In the genomic region with DNA sequence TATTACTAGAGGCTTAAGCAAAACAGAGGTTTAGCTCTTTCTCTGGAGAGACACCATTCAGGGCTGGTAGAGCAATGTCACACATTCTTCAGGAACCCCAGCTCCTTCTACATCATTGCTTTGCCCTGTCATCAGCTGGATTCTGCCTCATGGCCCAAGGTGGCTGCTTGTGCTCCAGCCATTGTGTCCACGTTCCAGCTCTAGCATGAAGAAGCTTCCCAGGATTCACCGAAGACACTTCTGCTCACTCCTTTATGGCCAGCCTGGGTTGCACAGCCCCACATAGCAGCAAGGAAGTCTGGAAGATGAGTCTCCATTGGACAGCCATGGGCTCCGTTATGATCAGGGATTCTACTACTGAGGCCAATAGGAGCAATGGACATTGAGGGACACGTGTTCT, we compare ENCODE assay signal across 2 cellular contexts.
TF ChIP-seq lines count a peak whose summit lies in the region.

No MANE protein-coding gene starts in this region.

TF ChIP-seq in HEK293, 187 proteins besides CTCF, POLR2A, EP300 and RAD21:
- TF ChIP-seq ZFP69B (tag by site-specific recombination; IDR thresholded peaks at IDR 0.05) (no peak), ZNF23 (tag by site-specific recombination; IDR thresholded peaks at IDR 0.05; ENCODE audit: borderline replicate concordance) (no peak), GFI1B (tag by site-specific recombination; IDR thresholded peaks at IDR 0.05) (no peak), SETDB1 (IDR thresholded peaks at IDR 0.05; ENCODE audit: insufficient read length, low read length) (peak; percentile 59), KLF8 (tag by site-specific recombination; IDR thresholded peaks at IDR 0.05) (peak; percentile 53; the same call in 1 of the 2 replicates), SP7 (tag by site-specific recombination; IDR thresholded peaks at IDR 0.05) (0 out of 2 replicates have a peak, but pooled peaks have one; percentile 18), TRIM28 (IDR thresholded peaks at IDR 0.05; ENCODE audit: borderline replicate concordance, low read length) (0 out of 2 replicates have a peak, but pooled peaks have one; percentile 22)
- TF ChIP-seq, protein P1, sequence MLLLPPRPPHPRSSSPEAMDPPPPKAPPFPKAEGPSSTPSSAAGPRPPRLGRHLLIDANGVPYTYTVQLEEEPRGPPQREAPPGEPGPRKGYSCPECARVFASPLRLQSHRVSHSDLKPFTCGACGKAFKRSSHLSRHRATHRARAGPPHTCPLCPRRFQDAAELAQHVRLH (tag by site-specific recombination; IDR thresholded peaks at IDR 0.05): peak; percentile 90
- TF ChIP-seq, protein P2, sequence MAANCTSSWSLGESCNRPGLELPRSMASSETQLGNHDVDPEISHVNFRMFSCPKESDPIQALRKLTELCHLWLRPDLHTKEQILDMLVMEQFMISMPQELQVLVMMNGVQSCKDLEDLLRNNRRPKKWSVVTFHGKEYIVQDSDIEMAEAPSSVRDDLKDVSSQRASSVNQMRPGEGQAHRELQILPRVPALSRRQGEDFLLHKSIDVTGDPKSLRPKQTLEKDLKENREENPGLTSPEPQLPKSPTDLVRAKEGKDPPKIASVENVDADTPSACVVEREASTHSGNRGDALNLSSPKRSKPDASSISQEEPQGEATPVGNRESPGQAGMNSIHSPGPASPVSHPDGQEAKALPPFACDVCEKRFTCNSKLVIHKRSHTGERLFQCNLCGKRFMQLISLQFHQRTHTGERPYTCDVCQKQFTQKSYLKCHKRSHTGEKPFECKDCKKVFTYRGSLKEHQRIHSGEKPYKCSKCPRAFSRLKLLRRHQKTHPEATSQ (tag by site-specific recombination; IDR thresholded peaks at IDR 0.05): 0 out of 2 replicates have a peak, but pooled peaks have one; percentile 50
- TF ChIP-seq, protein P3, sequence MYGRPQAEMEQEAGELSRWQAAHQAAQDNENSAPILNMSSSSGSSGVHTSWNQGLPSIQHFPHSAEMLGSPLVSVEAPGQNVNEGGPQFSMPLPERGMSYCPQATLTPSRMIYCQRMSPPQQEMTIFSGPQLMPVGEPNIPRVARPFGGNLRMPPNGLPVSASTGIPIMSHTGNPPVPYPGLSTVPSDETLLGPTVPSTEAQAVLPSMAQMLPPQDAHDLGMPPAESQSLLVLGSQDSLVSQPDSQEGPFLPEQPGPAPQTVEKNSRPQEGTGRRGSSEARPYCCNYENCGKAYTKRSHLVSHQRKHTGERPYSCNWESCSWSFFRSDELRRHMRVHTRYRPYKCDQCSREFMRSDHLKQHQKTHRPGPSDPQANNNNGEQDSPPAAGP (tag by site-specific recombination; IDR thresholded peaks at IDR 0.05): 0 out of 2 replicates have a peak, but pooled peaks have one; percentile 32
- TF ChIP-seq, protein P4, sequence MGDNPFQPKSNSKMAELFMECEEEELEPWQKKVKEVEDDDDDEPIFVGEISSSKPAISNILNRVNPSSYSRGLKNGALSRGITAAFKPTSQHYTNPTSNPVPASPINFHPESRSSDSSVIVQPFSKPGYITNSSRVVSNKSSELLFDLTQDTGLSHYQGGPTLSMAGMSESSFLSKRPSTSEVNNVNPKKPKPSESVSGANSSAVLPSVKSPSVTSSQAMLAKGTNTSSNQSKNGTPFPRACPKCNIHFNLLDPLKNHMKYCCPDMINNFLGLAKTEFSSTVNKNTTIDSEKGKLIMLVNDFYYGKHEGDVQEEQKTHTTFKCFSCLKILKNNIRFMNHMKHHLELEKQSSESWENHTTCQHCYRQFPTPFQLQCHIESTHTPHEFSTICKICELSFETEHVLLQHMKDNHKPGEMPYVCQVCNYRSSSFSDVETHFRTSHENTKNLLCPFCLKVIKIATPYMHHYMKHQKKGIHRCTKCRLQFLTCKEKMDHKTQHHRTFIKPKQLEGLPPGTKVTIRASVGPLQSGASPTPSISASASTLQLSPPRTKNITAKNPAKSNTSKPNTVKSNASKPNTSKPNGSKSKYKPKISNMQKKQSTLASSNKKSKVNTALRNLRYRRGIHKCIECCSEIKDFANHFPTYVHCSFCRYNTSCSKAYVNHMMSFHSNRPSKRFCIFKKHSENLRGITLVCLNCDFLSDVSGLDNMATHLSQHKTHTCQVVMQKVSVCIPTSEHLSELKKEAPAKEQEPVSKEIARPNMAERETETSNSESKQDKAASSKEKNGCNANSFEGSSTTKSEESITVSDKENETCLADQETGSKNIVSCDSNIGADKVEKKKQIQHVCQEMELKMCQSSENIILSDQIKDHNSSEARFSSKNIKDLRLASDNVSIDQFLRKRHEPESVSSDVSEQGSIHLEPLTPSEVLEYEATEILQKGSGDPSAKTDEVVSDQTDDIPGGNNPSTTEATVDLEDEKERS (tag by site-specific recombination; IDR thresholded peaks at IDR 0.05): peak; percentile 99
- TF ChIP-seq, protein P5, sequence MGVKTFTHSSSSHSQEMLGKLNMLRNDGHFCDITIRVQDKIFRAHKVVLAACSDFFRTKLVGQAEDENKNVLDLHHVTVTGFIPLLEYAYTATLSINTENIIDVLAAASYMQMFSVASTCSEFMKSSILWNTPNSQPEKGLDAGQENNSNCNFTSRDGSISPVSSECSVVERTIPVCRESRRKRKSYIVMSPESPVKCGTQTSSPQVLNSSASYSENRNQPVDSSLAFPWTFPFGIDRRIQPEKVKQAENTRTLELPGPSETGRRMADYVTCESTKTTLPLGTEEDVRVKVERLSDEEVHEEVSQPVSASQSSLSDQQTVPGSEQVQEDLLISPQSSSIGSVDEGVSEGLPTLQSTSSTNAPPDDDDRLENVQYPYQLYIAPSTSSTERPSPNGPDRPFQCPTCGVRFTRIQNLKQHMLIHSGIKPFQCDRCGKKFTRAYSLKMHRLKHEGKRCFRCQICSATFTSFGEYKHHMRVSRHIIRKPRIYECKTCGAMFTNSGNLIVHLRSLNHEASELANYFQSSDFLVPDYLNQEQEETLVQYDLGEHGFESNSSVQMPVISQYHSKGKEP (tag by site-specific recombination; IDR thresholded peaks at IDR 0.05): no peak
TF ChIP-seq in HEK293: peak in this region for 8.

TF ChIP-seq in GM23338, 12 proteins besides CTCF, POLR2A, EP300 and RAD21:
- TF ChIP-seq CREB1 (CRISPR knock-in tag; IDR thresholded peaks at IDR 0.05; ENCODE audit: low read depth): no peak
- TF ChIP-seq, protein P6, sequence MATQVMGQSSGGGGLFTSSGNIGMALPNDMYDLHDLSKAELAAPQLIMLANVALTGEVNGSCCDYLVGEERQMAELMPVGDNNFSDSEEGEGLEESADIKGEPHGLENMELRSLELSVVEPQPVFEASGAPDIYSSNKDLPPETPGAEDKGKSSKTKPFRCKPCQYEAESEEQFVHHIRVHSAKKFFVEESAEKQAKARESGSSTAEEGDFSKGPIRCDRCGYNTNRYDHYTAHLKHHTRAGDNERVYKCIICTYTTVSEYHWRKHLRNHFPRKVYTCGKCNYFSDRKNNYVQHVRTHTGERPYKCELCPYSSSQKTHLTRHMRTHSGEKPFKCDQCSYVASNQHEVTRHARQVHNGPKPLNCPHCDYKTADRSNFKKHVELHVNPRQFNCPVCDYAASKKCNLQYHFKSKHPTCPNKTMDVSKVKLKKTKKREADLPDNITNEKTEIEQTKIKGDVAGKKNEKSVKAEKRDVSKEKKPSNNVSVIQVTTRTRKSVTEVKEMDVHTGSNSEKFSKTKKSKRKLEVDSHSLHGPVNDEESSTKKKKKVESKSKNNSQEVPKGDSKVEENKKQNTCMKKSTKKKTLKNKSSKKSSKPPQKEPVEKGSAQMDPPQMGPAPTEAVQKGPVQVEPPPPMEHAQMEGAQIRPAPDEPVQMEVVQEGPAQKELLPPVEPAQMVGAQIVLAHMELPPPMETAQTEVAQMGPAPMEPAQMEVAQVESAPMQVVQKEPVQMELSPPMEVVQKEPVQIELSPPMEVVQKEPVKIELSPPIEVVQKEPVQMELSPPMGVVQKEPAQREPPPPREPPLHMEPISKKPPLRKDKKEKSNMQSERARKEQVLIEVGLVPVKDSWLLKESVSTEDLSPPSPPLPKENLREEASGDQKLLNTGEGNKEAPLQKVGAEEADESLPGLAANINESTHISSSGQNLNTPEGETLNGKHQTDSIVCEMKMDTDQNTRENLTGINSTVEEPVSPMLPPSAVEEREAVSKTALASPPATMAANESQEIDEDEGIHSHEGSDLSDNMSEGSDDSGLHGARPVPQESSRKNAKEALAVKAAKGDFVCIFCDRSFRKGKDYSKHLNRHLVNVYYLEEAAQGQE (IDR thresholded peaks at IDR 0.05; ENCODE audit: unreplicated experiment): no peak
- no peak for TF ChIP-seq POLR2AphosphoS5 (IDR thresholded peaks at IDR 0.05; ENCODE audit: low read depth)
- TF ChIP-seq, protein P7, sequence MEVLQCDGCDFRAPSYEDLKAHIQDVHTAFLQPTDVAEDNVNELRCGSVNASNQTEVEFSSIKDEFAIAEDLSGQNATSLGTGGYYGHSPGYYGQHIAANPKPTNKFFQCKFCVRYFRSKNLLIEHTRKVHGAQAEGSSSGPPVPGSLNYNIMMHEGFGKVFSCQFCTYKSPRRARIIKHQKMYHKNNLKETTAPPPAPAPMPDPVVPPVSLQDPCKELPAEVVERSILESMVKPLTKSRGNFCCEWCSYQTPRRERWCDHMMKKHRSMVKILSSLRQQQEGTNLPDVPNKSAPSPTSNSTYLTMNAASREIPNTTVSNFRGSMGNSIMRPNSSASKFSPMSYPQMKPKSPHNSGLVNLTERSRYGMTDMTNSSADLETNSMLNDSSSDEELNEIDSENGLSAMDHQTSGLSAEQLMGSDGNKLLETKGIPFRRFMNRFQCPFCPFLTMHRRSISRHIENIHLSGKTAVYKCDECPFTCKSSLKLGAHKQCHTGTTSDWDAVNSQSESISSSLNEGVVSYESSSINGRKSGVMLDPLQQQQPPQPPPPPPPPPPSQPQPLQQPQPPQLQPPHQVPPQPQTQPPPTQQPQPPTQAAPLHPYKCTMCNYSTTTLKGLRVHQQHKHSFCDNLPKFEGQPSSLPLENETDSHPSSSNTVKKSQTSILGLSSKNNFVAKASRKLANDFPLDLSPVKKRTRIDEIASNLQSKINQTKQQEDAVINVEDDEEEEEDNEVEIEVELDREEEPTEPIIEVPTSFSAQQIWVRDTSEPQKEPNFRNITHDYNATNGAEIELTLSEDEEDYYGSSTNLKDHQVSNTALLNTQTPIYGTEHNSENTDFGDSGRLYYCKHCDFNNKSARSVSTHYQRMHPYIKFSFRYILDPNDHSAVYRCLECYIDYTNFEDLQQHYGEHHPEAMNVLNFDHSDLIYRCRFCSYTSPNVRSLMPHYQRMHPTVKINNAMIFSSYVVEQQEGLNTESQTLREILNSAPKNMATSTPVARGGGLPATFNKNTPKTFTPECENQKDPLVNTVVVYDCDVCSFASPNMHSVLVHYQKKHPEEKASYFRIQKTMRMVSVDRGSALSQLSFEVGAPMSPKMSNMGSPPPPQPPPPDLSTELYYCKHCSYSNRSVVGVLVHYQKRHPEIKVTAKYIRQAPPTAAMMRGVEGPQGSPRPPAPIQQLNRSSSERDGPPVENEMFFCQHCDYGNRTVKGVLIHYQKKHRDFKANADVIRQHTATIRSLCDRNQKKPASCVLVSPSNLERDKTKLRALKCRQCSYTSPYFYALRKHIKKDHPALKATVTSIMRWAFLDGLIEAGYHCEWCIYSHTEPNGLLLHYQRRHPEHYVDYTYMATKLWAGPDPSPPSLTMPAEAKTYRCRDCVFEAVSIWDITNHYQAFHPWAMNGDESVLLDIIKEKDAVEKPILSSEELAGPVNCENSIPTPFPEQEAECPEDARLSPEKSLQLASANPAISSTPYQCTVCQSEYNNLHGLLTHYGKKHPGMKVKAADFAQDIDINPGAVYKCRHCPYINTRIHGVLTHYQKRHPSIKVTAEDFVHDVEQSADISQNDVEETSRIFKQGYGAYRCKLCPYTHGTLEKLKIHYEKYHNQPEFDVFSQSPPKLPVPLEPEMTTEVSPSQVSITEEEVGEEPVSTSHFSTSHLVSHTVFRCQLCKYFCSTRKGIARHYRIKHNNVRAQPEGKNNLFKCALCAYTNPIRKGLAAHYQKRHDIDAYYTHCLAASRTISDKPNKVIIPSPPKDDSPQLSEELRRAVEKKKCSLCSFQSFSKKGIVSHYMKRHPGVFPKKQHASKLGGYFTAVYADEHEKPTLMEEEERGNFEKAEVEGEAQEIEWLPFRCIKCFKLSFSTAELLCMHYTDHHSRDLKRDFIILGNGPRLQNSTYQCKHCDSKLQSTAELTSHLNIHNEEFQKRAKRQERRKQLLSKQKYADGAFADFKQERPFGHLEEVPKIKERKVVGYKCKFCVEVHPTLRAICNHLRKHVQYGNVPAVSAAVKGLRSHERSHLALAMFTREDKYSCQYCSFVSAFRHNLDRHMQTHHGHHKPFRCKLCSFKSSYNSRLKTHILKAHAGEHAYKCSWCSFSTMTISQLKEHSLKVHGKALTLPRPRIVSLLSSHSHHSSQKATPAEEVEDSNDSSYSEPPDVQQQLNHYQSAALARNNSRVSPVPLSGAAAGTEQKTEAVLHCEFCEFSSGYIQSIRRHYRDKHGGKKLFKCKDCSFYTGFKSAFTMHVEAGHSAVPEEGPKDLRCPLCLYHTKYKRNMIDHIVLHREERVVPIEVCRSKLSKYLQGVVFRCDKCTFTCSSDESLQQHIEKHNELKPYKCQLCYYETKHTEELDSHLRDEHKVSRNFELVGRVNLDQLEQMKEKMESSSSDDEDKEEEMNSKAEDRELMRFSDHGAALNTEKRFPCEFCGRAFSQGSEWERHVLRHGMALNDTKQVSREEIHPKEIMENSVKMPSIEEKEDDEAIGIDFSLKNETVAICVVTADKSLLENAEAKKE (CRISPR knock-in tag; IDR thresholded peaks at IDR 0.05): no peak
- no peak for TF ChIP-seq EZH2phosphoT487 (IDR thresholded peaks at IDR 0.05; ENCODE audit: unreplicated experiment)
- TF ChIP-seq STAT1 (IDR thresholded peaks at IDR 0.05; ENCODE audit: unreplicated experiment): no peak
- TF ChIP-seq ZNF331 (CRISPR knock-in tag; IDR thresholded peaks at IDR 0.05; ENCODE audit: low read depth): no peak
- TF ChIP-seq, protein P8, sequence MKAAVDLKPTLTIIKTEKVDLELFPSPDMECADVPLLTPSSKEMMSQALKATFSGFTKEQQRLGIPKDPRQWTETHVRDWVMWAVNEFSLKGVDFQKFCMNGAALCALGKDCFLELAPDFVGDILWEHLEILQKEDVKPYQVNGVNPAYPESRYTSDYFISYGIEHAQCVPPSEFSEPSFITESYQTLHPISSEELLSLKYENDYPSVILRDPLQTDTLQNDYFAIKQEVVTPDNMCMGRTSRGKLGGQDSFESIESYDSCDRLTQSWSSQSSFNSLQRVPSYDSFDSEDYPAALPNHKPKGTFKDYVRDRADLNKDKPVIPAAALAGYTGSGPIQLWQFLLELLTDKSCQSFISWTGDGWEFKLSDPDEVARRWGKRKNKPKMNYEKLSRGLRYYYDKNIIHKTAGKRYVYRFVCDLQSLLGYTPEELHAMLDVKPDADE (IDR thresholded peaks at IDR 0.05): no peak
- TF ChIP-seq NANOG (IDR thresholded peaks at IDR 0.05; ENCODE audit: borderline replicate concordance): no peak
- no peak for TF ChIP-seq ZNF114 (CRISPR knock-in tag; IDR thresholded peaks at IDR 0.05)
- no peak for TF ChIP-seq EZH2 (IDR thresholded peaks at IDR 0.05; ENCODE audit: low read depth, unreplicated experiment)
- TF ChIP-seq JUNB (IDR thresholded peaks at IDR 0.05; ENCODE audit: unreplicated experiment): no peak
